Comparison of ENCODE assay signal across 14 cellular contexts in genomic region chr15:39785139-39785538, GRCh38. TPM values are rescaled to one million over a fixed set of nuclear protein-coding genes. Genes with fewer than 3 reads are reported as not detected.
A peak's percentile ranks its signal among the peaks of the same experiment; 100 is the strongest.
DNase-seq lines count a peak whose midpoint lies in the region; ATAC-seq, FAIRE-seq and TF ChIP-seq lines count a peak whose summit lies in the region.
"Had no signal": no experiment of that assay in that cellular context is flagged by ENCODE, and none has a peak within 500 bp of the region (broad histone marks: within the 10 kb centered on the region; RNA-seq: fewer than 3 reads in every experiment).

No MANE protein-coding gene starts in this region.

- H3K27me3 Mint-ChIP-seq in astrocyte (ENCODE audit: low read depth, unreplicated experiment) (no peaks in the 10 kb centered on the region), natural killer cell (ENCODE audit: low read depth in 2 of 2) (no peaks in the 10 kb centered on the region)

- H3K27me3 ChIP-seq in Loucy (ENCODE audit: insufficient read depth, low read length, poor library complexity, severe bottlenecking) (no peaks in the 10 kb centered on the region), astrocyte (ENCODE audit: insufficient read depth, low read length) (no peaks in the 10 kb centered on the region)
- H3K27me3 ChIP-seq: cardiac muscle cell, transverse colon had no signal

- FAIRE-seq in astrocyte (lab: Jason Lieb, UNC): no peak

- H3K4me2 ChIP-seq in Loucy (ENCODE audit: low read depth, low read length, poor library complexity, severe bottlenecking) (peak overlapping the region; percentile 86), astrocyte (ENCODE audit: low read length) (peak overlapping the region; percentile 83)

- H3K9me3 Mint-ChIP-seq in astrocyte (ENCODE audit: unreplicated experiment) (no peaks in the 10 kb centered on the region), natural killer cell (no peaks in the 10 kb centered on the region)

- H3K79me2 ChIP-seq in Loucy (ENCODE audit: insufficient read depth, low read length): peaks cover 27% of the 10 kb centered on the region
- peaks cover 22% of the 10 kb centered on the region for H3K79me2 ChIP-seq in astrocyte (ENCODE audit: insufficient read depth, low read length)

- no peaks in the 10 kb centered on the region for H3F3A ChIP-seq in Loucy (ENCODE audit: low read depth)

- H3K4me1 ChIP-seq in Loucy (ENCODE audit: insufficient read depth, low read length, poor library complexity, severe bottlenecking): peaks cover 76% of the 10 kb centered on the region
- peaks cover 39% of the 10 kb centered on the region for H3K4me1 ChIP-seq in astrocyte (ENCODE audit: insufficient read depth, low read length)

- H2AFZ ChIP-seq in Loucy (ENCODE audit: low read length) (no peak overlapping the region), astrocyte (ENCODE audit: low read depth, low read length) (no peak overlapping the region)

- H3K27ac Mint-ChIP-seq in astrocyte (ENCODE audit: unreplicated experiment) (no peak overlapping the region), natural killer cell (peak overlapping the region; percentile 49 to 60)

- no peaks in the 10 kb centered on the region for H3K9me3 ChIP-seq in Loucy (ENCODE audit: insufficient read depth, low read depth, low read length)
- H3K9me3 ChIP-seq in astrocyte (ENCODE audit: insufficient read depth, low read depth, low read length): no peaks in the 10 kb centered on the region
- H3K9me3 ChIP-seq: transverse colon had no signal

- H3K4me3 ChIP-seq in Loucy (ENCODE audit: low read length, poor library complexity, severe bottlenecking): peak overlapping the region; percentile 81
- H3K4me3 ChIP-seq in astrocyte (ENCODE audit: insufficient read depth, low read depth, low read length): peak overlapping the region; percentile 18
- H3K4me3 ChIP-seq: cardiac muscle cell, transverse colon had no signal

- H3K4me3 Mint-ChIP-seq in astrocyte (ENCODE audit: unreplicated experiment) (peak overlapping the region; percentile 92), natural killer cell (peak overlapping the region; percentile 26)

- H3K27ac ChIP-seq in astrocyte (ENCODE audit: low read depth, low read length): no peak overlapping the region
- H3K27ac ChIP-seq: cardiac muscle cell, transverse colon had no signal

- peaks cover 37% of the 10 kb centered on the region for H3K4me1 Mint-ChIP-seq in astrocyte (ENCODE audit: low read depth, unreplicated experiment)
- peaks cover 33 to 36% of the 10 kb centered on the region in 2 donors for H3K4me1 Mint-ChIP-seq in natural killer cell

- intact Hi-C loops in natural killer cell (cut with micrococcal nuclease): loop anchor here (5.0 to 10.0 kb wide), 2 partner anchors 250 to 492 kb away; partner anchors contain the start of gene SRP14

- H3K9me2 ChIP-seq in Loucy (replicated peaks; ENCODE audit: low read depth, low read length): no peaks in the 10 kb centered on the region

- H3K9ac ChIP-seq in Loucy (ENCODE audit: low read depth, low read length, poor library complexity, severe bottlenecking) (peak overlapping the region; percentile 80), astrocyte (ENCODE audit: low read length) (peak overlapping the region; percentile 8)

- DNase-seq in DMS 273 (lab: John Stamatoyannopoulos, UW; ENCODE audit: unreplicated experiment) (peak; percentile 12), DMS 273 treated with DMSO at 0.1 percent for 48 hours (lab: John Stamatoyannopoulos, UW) (no peak), astrocyte (ENCODE audit: low read depth) (no peak), natural killer cell (no peak), C1 segment of cervical spinal cord (lab: John Stamatoyannopoulos, UW) (no peak)
- no peak for DNase-seq in stimulated activated CD4-positive, alpha-beta T cell treated with anti-CD3 and anti-CD28 coated beads, Interleukin-12 subunit alpha, Interleukin-12 subunit beta, amount 100 ng/mL, for 4 hours
- DNase-seq: 8988T, GOT3, posterior cingulate gyrus, transverse colon had no signal

- H3K36me3 ChIP-seq in Loucy (ENCODE audit: insufficient read depth, low read length): no peaks in the 10 kb centered on the region
- no peaks in the 10 kb centered on the region for H3K36me3 ChIP-seq in astrocyte (ENCODE audit: insufficient read depth, low read length)
- H3K36me3 ChIP-seq: cardiac muscle cell, transverse colon had no signal

- no peak for TF ChIP-seq CTCF in Loucy (conservative IDR thresholded peaks at IDR 0.05; ENCODE audit: low read length)
- TF ChIP-seq CTCF in astrocyte (IDR thresholded peaks at IDR 0.05; ENCODE audit: insufficient read depth, low read depth, low read length): peak; percentile 6
- no peak for TF ChIP-seq CTCF in natural killer cell (IDR thresholded peaks at IDR 0.05)

- H3K36me3 Mint-ChIP-seq in astrocyte (ENCODE audit: low read depth, unreplicated experiment) (no peaks in the 10 kb centered on the region), natural killer cell (no peaks in the 10 kb centered on the region)

- ATAC-seq in natural killer cell: no peak
- ATAC-seq in GM18517 (IDR thresholded peaks at IDR 0.05; ENCODE audit: unreplicated experiment): no peak
- ATAC-seq: left colon had no signal

- H4K20me1 ChIP-seq in Loucy (ENCODE audit: insufficient read depth, low read length, poor library complexity, severe bottlenecking): no peaks in the 10 kb centered on the region
- H4K20me1 ChIP-seq in astrocyte (ENCODE audit: insufficient read depth, low read length): peaks cover 12% of the 10 kb centered on the region

RNA-seq across cellular contexts. Expression of gene FSIP1, which starts 2.5 kb away (rescaled TPM):
- total RNA-seq in astrocyte (0.77 and 0.84 TPM in 2 replicates), natural killer cell (1 to 10 TPM; 1.1 to 2.3 (median 1.8) TPM)
